ENCODE assay signal across 17 cellular contexts in genomic region chr3:84885199-84885882, GRCh38.
"Had no signal": no experiment of that assay in that cellular context is flagged by ENCODE, and none has a peak within 500 bp of the region (broad histone marks: within the 10 kb centered on the region; RNA-seq: fewer than 3 reads in every experiment).

No MANE protein-coding gene starts in this region.

- H3K4me3 ChIP-seq: ovary, prostate gland, spleen, thoracic aorta had no signal

- H3K27ac ChIP-seq: neutrophil, ovary, prostate gland, spleen, thoracic aorta had no signal

- H3K4me1 ChIP-seq: prostate gland, spleen had no signal

- H3K27me3 ChIP-seq: neutrophil, ovary, spleen had no signal

- DNase-seq: activated CD4-positive, alpha-beta T cell treated with anti-CD3 and anti-CD28 coated beads for 1 hour; activated CD4-positive, alpha-beta T cell treated with anti-CD3 and anti-CD28 coated beads, Interleukin-2, amount 50 U/mL, for 1 hour; activated CD8-positive, alpha-beta T cell treated with anti-CD3 and anti-CD28 coated beads, Interleukin-2, amount 10 ng/mL, durations not matched to agents 7 days and 5 days; activated gamma-delta T cell treated with Interleukin-2 at 50 U/mL for 16 hours; aorta; dermis blood vessel endothelial cell; effector memory CD4-positive, alpha-beta T cell; foreskin melanocyte; immature natural killer cell; left ventricle myocardium superior; ovary; spleen; stimulated activated CD4-positive, alpha-beta T cell treated with anti-CD3 and anti-CD28 coated beads, Interleukin-4, amount 100 ng/mL, for 1 hour; stimulated activated naive CD4-positive, alpha-beta T cell had no signal

- H3K36me3 ChIP-seq: neutrophil, ovary, prostate gland, spleen, thoracic aorta had no signal

- H3K9me3 ChIP-seq: neutrophil, ovary, prostate gland, thoracic aorta had no signal
